In genomic region chr15:90420488-90420850, GRCh38 we compare ENCODE assay signal across 9 cellular contexts. TPM values are rescaled to one million over a fixed set of nuclear protein-coding genes. Genes with fewer than 3 reads are reported as not detected.
DNase-seq lines count a peak whose midpoint lies in the region; ATAC-seq and TF ChIP-seq lines count a peak whose summit lies in the region.
"Had no signal": no experiment of that assay in that cellular context is flagged by ENCODE, and none has a peak within 500 bp of the region (broad histone marks: within the 10 kb centered on the region; RNA-seq: fewer than 3 reads in every experiment).

No MANE protein-coding gene starts in this region.

- peak overlapping the region; percentile 65 for H3K4me2 ChIP-seq in smooth muscle cell

- H3K27me3 Mint-ChIP-seq in activated T-helper 2 cell treated with anti-CD3 and anti-CD28 coated beads, Interferon-gamma antibody, Interleukin-2, Interleukin-4, amounts not matched to agents 10 μg/mL and 5 μg/mL and 100 μg/mL, durations not matched to agents 14 hours and 24 hours and 36 hours (ENCODE audit: low read depth), result no peaks in the 10 kb centered on the region

- no peak for TF ChIP-seq CTCF in HFF-Myc (IDR thresholded peaks at IDR 0.05; ENCODE audit: low read depth, low read length, missing control alignments)
- TF ChIP-seq CTCF in right atrium auricular region (IDR thresholded peaks at IDR 0.05), result no peak
- no peak for TF ChIP-seq CTCF in smooth muscle cell (IDR thresholded peaks at IDR 0.05; ENCODE audit: borderline replicate concordance, insufficient read depth, poor library complexity, severe bottlenecking)

- H3K36me3 Mint-ChIP-seq in activated T-helper 2 cell treated with anti-CD3 and anti-CD28 coated beads, Interferon-gamma antibody, Interleukin-2, Interleukin-4, amounts not matched to agents 10 μg/mL and 5 μg/mL and 100 μg/mL, durations not matched to agents 14 hours and 24 hours and 36 hours (ENCODE audit: low read depth), result peaks cover 30% of the 10 kb centered on the region

- peak overlapping the region; percentile 59 for H3K9ac ChIP-seq in smooth muscle cell (ENCODE audit: low read depth)

- H3K36me3 ChIP-seq in right atrium auricular region, result no peaks in the 10 kb centered on the region
- H3K36me3 ChIP-seq in smooth muscle cell (ENCODE audit: low read depth), result no peaks in the 10 kb centered on the region

- H3K9me3 ChIP-seq in right atrium auricular region, result no peaks in the 10 kb centered on the region
- H3K9me3 ChIP-seq in smooth muscle cell (replicated peaks; ENCODE audit: low read depth), result no peaks in the 10 kb centered on the region

- H3K4me3 Mint-ChIP-seq in activated T-helper 2 cell treated with anti-CD3 and anti-CD28 coated beads, Interferon-gamma antibody, Interleukin-2, Interleukin-4, amounts not matched to agents 10 μg/mL and 5 μg/mL and 100 μg/mL, durations not matched to agents 14 hours and 24 hours and 36 hours (ENCODE audit: low read depth), result peak overlapping the region; percentile 7

- H3K4me3 ChIP-seq in HFF-Myc (replicated peaks; ENCODE audit: low read depth, low read length), result peak overlapping the region; percentile 12
- no peak overlapping the region for H3K4me3 ChIP-seq in right atrium auricular region
- no peak overlapping the region for H3K4me3 ChIP-seq in smooth muscle cell

- peaks cover 70% of the 10 kb centered on the region for H4K20me1 ChIP-seq in smooth muscle cell (ENCODE audit: low read depth)

- peaks cover 94% of the 10 kb centered on the region for H3K79me2 ChIP-seq in smooth muscle cell (ENCODE audit: low read depth)

- no peak for DNase-seq in HFF-Myc (ENCODE audit: extremely low read depth, low read depth)
- no peak for DNase-seq in activated T-helper 2 cell treated with anti-CD3 and anti-CD28 coated beads, Interferon-gamma antibody, Interleukin-2, Interleukin-4, amounts not matched to agents 10 μg/mL and 5 μg/mL and 100 μg/mL, durations not matched to agents 14 hours and 24 hours and 36 hours (ENCODE audit: low spot score)
- no peak for DNase-seq in right atrium auricular region (ENCODE audit: low spot score)
- DNase-seq in smooth muscle cell (lab: John Stamatoyannopoulos, UW; ENCODE audit: unreplicated experiment), result no peak
- DNase-seq in stimulated activated naive CD4-positive, alpha-beta T cell (lab: John Stamatoyannopoulos, UW), result no peak
- no peak for DNase-seq in GF-D8 (lab: John Stamatoyannopoulos, UW)
- no peak for DNase-seq in COR-L47 (lab: John Stamatoyannopoulos, UW)
- DNase-seq: NCI-H187 had no signal

- H3K4me1 Mint-ChIP-seq in activated T-helper 2 cell treated with anti-CD3 and anti-CD28 coated beads, Interferon-gamma antibody, Interleukin-2, Interleukin-4, amounts not matched to agents 10 μg/mL and 5 μg/mL and 100 μg/mL, durations not matched to agents 14 hours and 24 hours and 36 hours (ENCODE audit: low read depth), result peaks cover 61% of the 10 kb centered on the region

- ATAC-seq in GM21515 (IDR thresholded peaks at IDR 0.05; ENCODE audit: unreplicated experiment), result no peak

- H3K27ac Mint-ChIP-seq in activated T-helper 2 cell treated with anti-CD3 and anti-CD28 coated beads, Interferon-gamma antibody, Interleukin-2, Interleukin-4, amounts not matched to agents 10 μg/mL and 5 μg/mL and 100 μg/mL, durations not matched to agents 14 hours and 24 hours and 36 hours, result peak overlapping the region; percentile 92

- WGBS in smooth muscle cell (ENCODE audit: low lambda C conversion rate), result 89% methylated on average over 1 of the region's 1 CpG

- H3K27me3 ChIP-seq in right atrium auricular region, result no peaks in the 10 kb centered on the region
- no peaks in the 10 kb centered on the region for H3K27me3 ChIP-seq in smooth muscle cell (ENCODE audit: low read depth)

- H3K27ac ChIP-seq in right atrium auricular region, result peak overlapping the region; percentile 43 to 67
- H3K27ac ChIP-seq in smooth muscle cell (ENCODE audit: low read depth), result peak overlapping the region; percentile 90

- peaks cover 2% of the 10 kb centered on the region for H3F3A ChIP-seq in smooth muscle cell (ENCODE audit: low read depth)

- intact Hi-C loops in activated T-helper 2 cell treated with anti-CD3 and anti-CD28 coated beads, Interferon-gamma antibody, Interleukin-2, Interleukin-4, amounts not matched to agents 10 μg/mL and 5 μg/mL and 100 μg/mL, durations not matched to agents 14 hours and 24 hours and 36 hours (cut with micrococcal nuclease), result loop anchor here (1.0 to 2.0 kb wide), 2 partner anchors 43 to 382 kb away; no protein-coding TSS in a partner anchor

- peaks cover 0 to 66% of the 10 kb centered on the region in 2 donors for H3K4me1 ChIP-seq in right atrium auricular region
- peaks cover 25% of the 10 kb centered on the region for H3K4me1 ChIP-seq in smooth muscle cell (ENCODE audit: low read depth)

- H2AFZ ChIP-seq in smooth muscle cell (ENCODE audit: low read depth), result no peak overlapping the region

- H3K9me3 Mint-ChIP-seq in activated T-helper 2 cell treated with anti-CD3 and anti-CD28 coated beads, Interferon-gamma antibody, Interleukin-2, Interleukin-4, amounts not matched to agents 10 μg/mL and 5 μg/mL and 100 μg/mL, durations not matched to agents 14 hours and 24 hours and 36 hours, result peaks cover 7% of the 10 kb centered on the region

RNA-seq across cellular contexts. Expression of gene IQGAP1, which starts 32.4 kb away (rescaled TPM):
- 186 and 196 TPM in 2 replicates for total RNA-seq in activated T-helper 2 cell treated with anti-CD3 and anti-CD28 coated beads, Interferon-gamma antibody, Interleukin-2, Interleukin-4, amounts not matched to agents 10 μg/mL and 5 μg/mL and 100 μg/mL, durations not matched to agents 14 hours and 24 hours and 36 hours
- total RNA-seq in right atrium auricular region, result 10 to 100 TPM; 56.5 to 96.3 TPM
- 184 and 185 TPM in 2 replicates for total RNA-seq in smooth muscle cell
- polyA plus RNA-seq in smooth muscle cell, result 59.3 and 80.8 TPM in 2 replicates
